Comparison of ENCODE assay signal across 18 cellular contexts in the genomic region with DNA sequence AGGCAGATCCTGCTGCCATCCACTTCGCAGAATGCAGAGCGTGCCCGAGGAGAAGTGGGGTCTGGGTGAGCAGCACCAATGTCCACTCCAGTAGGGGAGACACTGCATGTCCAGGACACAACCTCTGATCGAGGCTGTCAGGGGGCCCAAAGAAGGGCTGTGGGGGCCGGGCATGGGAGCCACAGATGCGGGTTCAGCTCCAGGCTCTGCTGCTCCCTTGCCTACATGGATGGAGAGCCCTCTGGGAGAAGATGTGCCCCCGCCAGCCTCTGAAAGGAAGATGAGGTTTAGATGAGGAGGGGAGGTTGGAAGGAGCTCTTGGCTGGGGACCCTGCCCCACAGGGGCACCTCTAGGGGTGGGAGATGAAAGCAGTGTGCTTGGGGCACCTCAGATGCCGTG.
DNase-seq lines count a peak whose midpoint lies in the region; ATAC-seq and TF ChIP-seq lines count a peak whose summit lies in the region.
"Had no signal": no experiment of that assay in that cellular context is flagged by ENCODE, and none has a peak within 500 bp of the region (broad histone marks: within the 10 kb centered on the region; RNA-seq: fewer than 3 reads in every experiment).

No MANE protein-coding gene starts in this region.

- H3K4me3 ChIP-seq in right atrium auricular region (no peak overlapping the region), brain microvascular endothelial cell (ENCODE audit: low read depth, low read length) (no peak overlapping the region), ovary (no peak overlapping the region), uterus (no peak overlapping the region)
- H3K4me3 ChIP-seq: cardiac muscle cell, sigmoid colon had no signal

- H3K27me3 ChIP-seq in right atrium auricular region (no peaks in the 10 kb centered on the region), brain microvascular endothelial cell (replicated peaks) (no peaks in the 10 kb centered on the region), ovary (no peaks in the 10 kb centered on the region), uterus (no peaks in the 10 kb centered on the region)
- H3K27me3 ChIP-seq: cardiac muscle cell, sigmoid colon had no signal

- intact Hi-C loops in left cardiac atrium (cut with DNase I) (loop anchor here in 1 of 2 donors (10.0 kb wide), 1 partner anchor 83 kb away; no protein-coding TSS in a partner anchor), ovary (cut with DNase I) (no loop called here), uterus (cut with DNase I; ENCODE audit: low total_unique reads) (no loop called here)

- no peak for ATAC-seq in left cardiac atrium
- ATAC-seq in HG02588 (IDR thresholded peaks at IDR 0.05; ENCODE audit: unreplicated experiment): no peak
- no peak for ATAC-seq in GM21529 (IDR thresholded peaks at IDR 0.05; ENCODE audit: unreplicated experiment)
- ATAC-seq: CD8-positive, alpha-beta T cell; PC-3 had no signal

- DNase-seq in right atrium auricular region (ENCODE audit: low spot score) (no peak), left cardiac atrium (no peak), brain microvascular endothelial cell (no peak), ovary (peak in 1 of 5 donors; percentile 44), uterus (no peak), cerebellum (ENCODE audit: low spot score) (no peak)
- DNase-seq: activated CD4-positive, CD25-positive, alpha-beta regulatory T cell; CD8-positive, alpha-beta T cell; DMS79 treated with DMSO at 0.1 percent for 48 hours; effector CD8-positive, alpha-beta T cell; NCI-H187 treated with DMSO at 0.1 percent for 48 hours; NCI-H226; PC-3; sigmoid colon; T-helper 9 cell had no signal

- H3K27ac ChIP-seq in right atrium auricular region (peak overlapping the region; percentile 76 to 83), brain microvascular endothelial cell (peak overlapping the region; percentile 86), ovary (peak overlapping the region; percentile 43 to 61), uterus (peak overlapping the region; percentile 22 to 61)
- H3K27ac ChIP-seq: cardiac muscle cell had no signal

- H3K4me1 ChIP-seq in right atrium auricular region (peaks cover 0 to 37% of the 10 kb centered on the region in 2 donors), ovary (ENCODE audit: insufficient read depth) (no peaks in the 10 kb centered on the region), uterus (peaks cover 0 to 6% of the 10 kb centered on the region in 2 donors)

- TF ChIP-seq EP300 in ovary (IDR thresholded peaks at IDR 0.05): no peak

- in situ Hi-C loops in brain microvascular endothelial cell (cut with HindIII; ENCODE audit: low pct_ligation_motif_present, low sequenced_read_pairs): no loop called here

- TF ChIP-seq POLR2A in ovary (IDR thresholded peaks at IDR 0.05): no peak
- TF ChIP-seq POLR2A in uterus (IDR thresholded peaks at IDR 0.05): no peak

- H3K9me3 ChIP-seq in right atrium auricular region (no peaks in the 10 kb centered on the region), ovary (no peaks in the 10 kb centered on the region), uterus (no peaks in the 10 kb centered on the region)
- H3K9me3 ChIP-seq: sigmoid colon had no signal

- H3K36me3 ChIP-seq in right atrium auricular region (no peaks in the 10 kb centered on the region), brain microvascular endothelial cell (replicated peaks) (no peaks in the 10 kb centered on the region), ovary (no peaks in the 10 kb centered on the region), uterus (no peaks in the 10 kb centered on the region)
- H3K36me3 ChIP-seq: cardiac muscle cell, sigmoid colon had no signal

- TF ChIP-seq CTCF in right atrium auricular region (IDR thresholded peaks at IDR 0.05): no peak
- TF ChIP-seq CTCF in brain microvascular endothelial cell (IDR thresholded peaks at IDR 0.05; ENCODE audit: low read depth, low read length, missing control alignments): no peak
- TF ChIP-seq CTCF in ovary (IDR thresholded peaks at IDR 0.05): no peak
- TF ChIP-seq CTCF in uterus (IDR thresholded peaks at IDR 0.05): no peak

- 85 to 94% (median 92%) methylated on average over 8 of the region's 8 CpGs for WGBS in ovary, 3 donors
